In genomic region chr12:29996993-29997392, GRCh38 we compare ENCODE assay signal across 4 cellular contexts.
TF ChIP-seq lines count a peak whose summit lies in the region.

No MANE protein-coding gene starts in this region.

TF ChIP-seq in GM23338, 12 proteins besides CTCF, POLR2A, EP300 and RAD21:
- TF ChIP-seq ZNF114 (CRISPR knock-in tag; IDR thresholded peaks at IDR 0.05), result no peak
- TF ChIP-seq ETS1 (IDR thresholded peaks at IDR 0.05), result no peak
- TF ChIP-seq EZH2phosphoT487 (IDR thresholded peaks at IDR 0.05; ENCODE audit: unreplicated experiment), result no peak
- peak; percentile 26 for TF ChIP-seq REST (IDR thresholded peaks at IDR 0.05; ENCODE audit: unreplicated experiment)
- TF ChIP-seq JUNB (IDR thresholded peaks at IDR 0.05; ENCODE audit: unreplicated experiment), result no peak
- TF ChIP-seq CREB1 (CRISPR knock-in tag; IDR thresholded peaks at IDR 0.05; ENCODE audit: low read depth), result no peak
- TF ChIP-seq NANOG (IDR thresholded peaks at IDR 0.05; ENCODE audit: borderline replicate concordance), result no peak

TF ChIP-seq in HEK293, 187 proteins besides CTCF, POLR2A, EP300 and RAD21:
- TF ChIP-seq ZNF776 (tag by site-specific recombination; IDR thresholded peaks at IDR 0.05; ENCODE audit: borderline replicate concordance), result no peak
- peak; percentile 51; the same call in 1 of the 2 replicates for TF ChIP-seq REST (tag by site-specific recombination; IDR thresholded peaks at IDR 0.05)

TF ChIP-seq in Ishikawa, 13 proteins besides CTCF, POLR2A, EP300 and RAD21:
- TF ChIP-seq REST (IDR thresholded peaks at IDR 0.05; ENCODE audit: low read depth) (peak; percentile 66; the same call in 1 of the 2 replicates), EGR1 (IDR thresholded peaks at IDR 0.05) (no peak)
TF ChIP-seq in Ishikawa: peak in this region for 1.

TF ChIP-seq in GM12878, 131 proteins besides CTCF, POLR2A, EP300 and RAD21:
- TF ChIP-seq ZBTB11 (CRISPR knock-in tag; IDR thresholded peaks at IDR 0.05) (no peak), REST (IDR thresholded peaks at IDR 0.05; ENCODE audit: low read depth, low read length) (0 out of 2 replicates have a peak, but pooled peaks have one; percentile 14)
